Comparison of ENCODE assay signal across 12 cellular contexts in the genomic region with DNA sequence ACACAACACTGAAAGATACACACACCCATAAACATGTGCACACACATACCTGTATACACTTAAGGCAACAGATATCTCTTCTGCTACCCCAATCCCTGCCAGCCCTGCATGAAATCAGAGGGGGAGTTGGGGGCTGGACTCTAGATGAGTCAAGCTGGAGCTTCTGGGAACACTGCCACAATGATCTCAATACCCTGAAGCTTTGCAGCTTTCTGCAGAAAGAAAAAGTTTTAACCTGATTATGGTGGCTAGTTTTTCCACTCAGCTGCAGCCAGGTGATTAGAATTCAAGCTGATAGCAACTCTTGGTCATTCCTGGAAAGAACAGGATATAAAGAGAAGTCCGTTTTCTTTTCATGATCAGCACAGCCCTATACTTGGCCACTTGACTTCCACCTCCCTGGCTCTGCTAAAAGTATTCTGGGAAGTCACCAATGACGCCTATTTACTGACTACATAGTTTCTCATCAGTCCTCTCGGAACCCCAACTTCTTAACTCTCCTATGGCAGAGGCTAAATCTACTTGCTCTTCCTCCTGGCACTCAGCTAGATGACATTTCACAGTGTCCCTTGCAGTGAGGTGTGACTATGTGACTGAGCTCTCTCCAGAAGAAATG. TPM values are rescaled to one million over a fixed set of nuclear protein-coding genes. Genes with fewer than 3 reads are reported as not detected.
A peak's percentile ranks its signal among the peaks of the same experiment; 100 is the strongest.
DNase-seq lines count a peak whose midpoint lies in the region; ATAC-seq lines count a peak whose summit lies in the region.
"Had no signal": no experiment of that assay in that cellular context is flagged by ENCODE, and none has a peak within 500 bp of the region (broad histone marks: within the 10 kb centered on the region; RNA-seq: fewer than 3 reads in every experiment).

No MANE protein-coding gene starts in this region.

- H3K27me3 ChIP-seq in GM23248 (replicated peaks; ENCODE audit: insufficient read depth), result no peaks in the 10 kb centered on the region

- H3K9me2 ChIP-seq in GM23248 (ENCODE audit: insufficient read depth), result no peaks in the 10 kb centered on the region

- no peak overlapping the region for H2AFZ ChIP-seq in GM23248

- WGBS in GM23248 (ENCODE audit: low coverage in 1 of 2, low lambda C conversion rate in 2 of 2, missing lambda C conversion rate in 2 of 2), 2 experiments, result 2 to 11% methylated on average over 3 of the region's 3 CpGs

- in situ Hi-C loops in GM23248 (cut with MboI), result no loop called here

- H4K20me1 ChIP-seq in GM23248 (ENCODE audit: insufficient read depth), result no peaks in the 10 kb centered on the region

- peaks cover 56% of the 10 kb centered on the region for H3K4me1 ChIP-seq in GM23248 (ENCODE audit: insufficient read depth)

- no peaks in the 10 kb centered on the region for H3K79me2 ChIP-seq in GM23248 (ENCODE audit: insufficient read depth)

- ATAC-seq in HG03571 (IDR thresholded peaks at IDR 0.05; ENCODE audit: unreplicated experiment) (no peak), GM18502 (IDR thresholded peaks at IDR 0.05; ENCODE audit: poor library complexity, unreplicated experiment) (no peak), GM21390 (IDR thresholded peaks at IDR 0.05; ENCODE audit: unreplicated experiment) (no peak)
- ATAC-seq: naive thymus-derived CD4-positive, alpha-beta T cell; T-cell had no signal

- no peak overlapping the region for H3K9ac ChIP-seq in GM23248

- peaks cover 47% of the 10 kb centered on the region for H3F3A ChIP-seq in GM23248 (ENCODE audit: insufficient read depth)

- H3K27ac ChIP-seq in GM23248, result peak overlapping the region; percentile 2; the same call in 1 of the 2 replicates

- 0 out of 2 replicates have a peak overlapping the region, but pooled peaks have one; percentile 1 for H3K4me3 ChIP-seq in GM23248

- H3K36me3 ChIP-seq in GM23248 (ENCODE audit: low read depth), result no peaks in the 10 kb centered on the region

- H3K9me3 ChIP-seq in GM23248 (ENCODE audit: low read depth), result no peaks in the 10 kb centered on the region

- DNase-seq in GM23248 (peak; percentile 93), T1000 (lab: John Stamatoyannopoulos, UW) (peak; percentile 35), fibroblast of gingiva (ENCODE audit: low read depth) (peak; percentile 59), renal cortical epithelial cell (ENCODE audit: low read depth) (peak; percentile 84), NCI-H748 treated with DMSO at 0.1 percent for 48 hours (lab: John Stamatoyannopoulos, UW) (no peak)
- DNase-seq: naive thymus-derived CD4-positive, alpha-beta T cell; NCI-H1048; NCI-H774; T-cell had no signal

- H3K4me2 ChIP-seq in GM23248 (ENCODE audit: unreplicated experiment), result peak overlapping the region; percentile 43

RNA-seq across cellular contexts. Expression of a gene that starts 20.7 kb away (rescaled TPM):
- total RNA-seq in GM23248 (2014; rRNA removed; shearing (Covaris generic)), result not detected in 2 replicates
- not detected in 2 replicates for polyA plus RNA-seq in GM23248 (2016; fragmentation: Nextera tagmentation; extraction: Ambion mirVana)
- total RNA-seq in renal cortical epithelial cell, result not detected in 2 replicates
- total RNA-seq: naive thymus-derived CD4-positive, alpha-beta T cell; T-cell had no signal
- polyA plus RNA-seq: naive thymus-derived CD4-positive, alpha-beta T cell had no signal
